ENCODE assay signal across 1 cellular context in genomic region chr6:20400476-20401402, GRCh38.
A peak's percentile ranks its signal among the peaks of the same experiment; 100 is the strongest.
TF ChIP-seq lines count a peak whose summit lies in the region.

No MANE protein-coding gene starts in this region.

TF ChIP-seq in K562, 482 proteins besides CTCF, POLR2A, EP300 and RAD21 (continued from another document and continues in another):
- TF ChIP-seq, protein P1, sequence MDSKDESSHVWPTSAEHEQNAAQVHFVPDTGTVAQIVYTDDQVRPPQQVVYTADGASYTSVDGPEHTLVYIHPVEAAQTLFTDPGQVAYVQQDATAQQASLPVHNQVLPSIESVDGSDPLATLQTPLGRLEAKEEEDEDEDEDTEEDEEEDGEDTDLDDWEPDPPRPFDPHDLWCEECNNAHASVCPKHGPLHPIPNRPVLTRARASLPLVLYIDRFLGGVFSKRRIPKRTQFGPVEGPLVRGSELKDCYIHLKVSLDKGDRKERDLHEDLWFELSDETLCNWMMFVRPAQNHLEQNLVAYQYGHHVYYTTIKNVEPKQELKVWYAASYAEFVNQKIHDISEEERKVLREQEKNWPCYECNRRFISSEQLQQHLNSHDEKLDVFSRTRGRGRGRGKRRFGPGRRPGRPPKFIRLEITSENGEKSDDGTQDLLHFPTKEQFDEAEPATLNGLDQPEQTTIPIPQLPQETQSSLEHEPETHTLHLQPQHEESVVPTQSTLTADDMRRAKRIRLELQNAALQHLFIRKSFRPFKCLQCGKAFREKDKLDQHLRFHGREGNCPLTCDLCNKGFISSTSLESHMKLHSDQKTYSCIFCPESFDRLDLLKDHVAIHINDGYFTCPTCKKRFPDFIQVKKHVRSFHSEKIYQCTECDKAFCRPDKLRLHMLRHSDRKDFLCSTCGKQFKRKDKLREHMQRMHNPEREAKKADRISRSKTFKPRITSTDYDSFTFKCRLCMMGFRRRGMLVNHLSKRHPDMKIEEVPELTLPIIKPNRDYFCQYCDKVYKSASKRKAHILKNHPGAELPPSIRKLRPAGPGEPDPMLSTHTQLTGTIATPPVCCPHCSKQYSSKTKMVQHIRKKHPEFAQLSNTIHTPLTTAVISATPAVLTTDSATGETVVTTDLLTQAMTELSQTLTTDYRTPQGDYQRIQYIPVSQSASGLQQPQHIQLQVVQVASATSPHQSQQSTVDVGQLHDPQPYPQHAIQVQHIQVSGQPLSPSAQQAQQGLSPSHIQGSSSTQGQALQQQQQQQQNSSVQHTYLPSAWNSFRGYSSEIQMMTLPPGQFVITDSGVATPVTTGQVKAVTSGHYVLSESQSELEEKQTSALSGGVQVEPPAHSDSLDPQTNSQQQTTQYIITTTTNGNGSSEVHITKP (IDR thresholded peaks at IDR 0.05; ENCODE audit: partially characterized antibody), result peak; percentile 85
- TF ChIP-seq NCOA2 (IDR thresholded peaks at IDR 0.05; ENCODE audit: partially characterized antibody in 2 of 2), result no peak
- TF ChIP-seq PHB (CRISPR knock-in tag; IDR thresholded peaks at IDR 0.05), result no peak
- TF ChIP-seq, protein P2, sequence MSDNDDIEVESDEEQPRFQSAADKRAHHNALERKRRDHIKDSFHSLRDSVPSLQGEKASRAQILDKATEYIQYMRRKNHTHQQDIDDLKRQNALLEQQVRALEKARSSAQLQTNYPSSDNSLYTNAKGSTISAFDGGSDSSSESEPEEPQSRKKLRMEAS (CRISPR knock-in tag; IDR thresholded peaks at IDR 0.05), result peak; percentile 89
- peak; percentile 45; the same call in 1 of the 2 replicates for TF ChIP-seq PHF8 (IDR thresholded peaks at IDR 0.05; ENCODE audit: borderline replicate concordance, low read length)
- TF ChIP-seq GATAD2A (IDR thresholded peaks at IDR 0.05), result peak; percentile 84; the same call in 1 of the 2 replicates
- peak; percentile 54 for TF ChIP-seq EP400 (IDR thresholded peaks at IDR 0.05)
- TF ChIP-seq HMGXB4 (CRISPR knock-in tag; IDR thresholded peaks at IDR 0.05), result no peak
- no peak; the same call in 1 of the 2 replicates for TF ChIP-seq ZBTB26 (CRISPR knock-in tag; IDR thresholded peaks at IDR 0.05)
- no peak for TF ChIP-seq KAT7 (CRISPR knock-in tag; IDR thresholded peaks at IDR 0.05; ENCODE audit: borderline replicate concordance)
- TF ChIP-seq, protein P3, sequence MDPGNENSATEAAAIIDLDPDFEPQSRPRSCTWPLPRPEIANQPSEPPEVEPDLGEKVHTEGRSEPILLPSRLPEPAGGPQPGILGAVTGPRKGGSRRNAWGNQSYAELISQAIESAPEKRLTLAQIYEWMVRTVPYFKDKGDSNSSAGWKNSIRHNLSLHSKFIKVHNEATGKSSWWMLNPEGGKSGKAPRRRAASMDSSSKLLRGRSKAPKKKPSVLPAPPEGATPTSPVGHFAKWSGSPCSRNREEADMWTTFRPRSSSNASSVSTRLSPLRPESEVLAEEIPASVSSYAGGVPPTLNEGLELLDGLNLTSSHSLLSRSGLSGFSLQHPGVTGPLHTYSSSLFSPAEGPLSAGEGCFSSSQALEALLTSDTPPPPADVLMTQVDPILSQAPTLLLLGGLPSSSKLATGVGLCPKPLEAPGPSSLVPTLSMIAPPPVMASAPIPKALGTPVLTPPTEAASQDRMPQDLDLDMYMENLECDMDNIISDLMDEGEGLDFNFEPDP (CRISPR knock-in tag; IDR thresholded peaks at IDR 0.05), result 0 out of 2 replicates have a peak, but pooled peaks have one; percentile 63
- TF ChIP-seq, protein P4, sequence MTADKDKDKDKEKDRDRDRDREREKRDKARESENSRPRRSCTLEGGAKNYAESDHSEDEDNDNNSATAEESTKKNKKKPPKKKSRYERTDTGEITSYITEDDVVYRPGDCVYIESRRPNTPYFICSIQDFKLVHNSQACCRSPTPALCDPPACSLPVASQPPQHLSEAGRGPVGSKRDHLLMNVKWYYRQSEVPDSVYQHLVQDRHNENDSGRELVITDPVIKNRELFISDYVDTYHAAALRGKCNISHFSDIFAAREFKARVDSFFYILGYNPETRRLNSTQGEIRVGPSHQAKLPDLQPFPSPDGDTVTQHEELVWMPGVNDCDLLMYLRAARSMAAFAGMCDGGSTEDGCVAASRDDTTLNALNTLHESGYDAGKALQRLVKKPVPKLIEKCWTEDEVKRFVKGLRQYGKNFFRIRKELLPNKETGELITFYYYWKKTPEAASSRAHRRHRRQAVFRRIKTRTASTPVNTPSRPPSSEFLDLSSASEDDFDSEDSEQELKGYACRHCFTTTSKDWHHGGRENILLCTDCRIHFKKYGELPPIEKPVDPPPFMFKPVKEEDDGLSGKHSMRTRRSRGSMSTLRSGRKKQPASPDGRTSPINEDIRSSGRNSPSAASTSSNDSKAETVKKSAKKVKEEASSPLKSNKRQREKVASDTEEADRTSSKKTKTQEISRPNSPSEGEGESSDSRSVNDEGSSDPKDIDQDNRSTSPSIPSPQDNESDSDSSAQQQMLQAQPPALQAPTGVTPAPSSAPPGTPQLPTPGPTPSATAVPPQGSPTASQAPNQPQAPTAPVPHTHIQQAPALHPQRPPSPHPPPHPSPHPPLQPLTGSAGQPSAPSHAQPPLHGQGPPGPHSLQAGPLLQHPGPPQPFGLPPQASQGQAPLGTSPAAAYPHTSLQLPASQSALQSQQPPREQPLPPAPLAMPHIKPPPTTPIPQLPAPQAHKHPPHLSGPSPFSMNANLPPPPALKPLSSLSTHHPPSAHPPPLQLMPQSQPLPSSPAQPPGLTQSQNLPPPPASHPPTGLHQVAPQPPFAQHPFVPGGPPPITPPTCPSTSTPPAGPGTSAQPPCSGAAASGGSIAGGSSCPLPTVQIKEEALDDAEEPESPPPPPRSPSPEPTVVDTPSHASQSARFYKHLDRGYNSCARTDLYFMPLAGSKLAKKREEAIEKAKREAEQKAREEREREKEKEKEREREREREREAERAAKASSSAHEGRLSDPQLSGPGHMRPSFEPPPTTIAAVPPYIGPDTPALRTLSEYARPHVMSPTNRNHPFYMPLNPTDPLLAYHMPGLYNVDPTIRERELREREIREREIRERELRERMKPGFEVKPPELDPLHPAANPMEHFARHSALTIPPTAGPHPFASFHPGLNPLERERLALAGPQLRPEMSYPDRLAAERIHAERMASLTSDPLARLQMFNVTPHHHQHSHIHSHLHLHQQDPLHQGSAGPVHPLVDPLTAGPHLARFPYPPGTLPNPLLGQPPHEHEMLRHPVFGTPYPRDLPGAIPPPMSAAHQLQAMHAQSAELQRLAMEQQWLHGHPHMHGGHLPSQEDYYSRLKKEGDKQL (CRISPR knock-in tag; IDR thresholded peaks at IDR 0.05; ENCODE audit: borderline replicate concordance), result no peak
- TF ChIP-seq TAF1 (IDR thresholded peaks at IDR 0.05; ENCODE audit: control insufficient read depth, extremely low read depth, insufficient read depth, low read length, severe bottlenecking), result peak; percentile 27
- no peak for TF ChIP-seq ZNF232 (CRISPR knock-in tag; IDR thresholded peaks at IDR 0.05)
- no peak for TF ChIP-seq ZNF518B (CRISPR knock-in tag; IDR thresholded peaks at IDR 0.05)
- no peak for TF ChIP-seq TCF15 (CRISPR knock-in tag; IDR thresholded peaks at IDR 0.05)
- no peak for TF ChIP-seq ZNF253 (CRISPR knock-in tag; conservative IDR thresholded peaks at IDR 0.05)
- no peak; the same call in 1 of the 2 replicates for TF ChIP-seq ZBTB17 (CRISPR knock-in tag; IDR thresholded peaks at IDR 0.05)
- TF ChIP-seq L3MBTL2 (IDR thresholded peaks at IDR 0.05), result peak; percentile 75
- TF ChIP-seq, protein P5, sequence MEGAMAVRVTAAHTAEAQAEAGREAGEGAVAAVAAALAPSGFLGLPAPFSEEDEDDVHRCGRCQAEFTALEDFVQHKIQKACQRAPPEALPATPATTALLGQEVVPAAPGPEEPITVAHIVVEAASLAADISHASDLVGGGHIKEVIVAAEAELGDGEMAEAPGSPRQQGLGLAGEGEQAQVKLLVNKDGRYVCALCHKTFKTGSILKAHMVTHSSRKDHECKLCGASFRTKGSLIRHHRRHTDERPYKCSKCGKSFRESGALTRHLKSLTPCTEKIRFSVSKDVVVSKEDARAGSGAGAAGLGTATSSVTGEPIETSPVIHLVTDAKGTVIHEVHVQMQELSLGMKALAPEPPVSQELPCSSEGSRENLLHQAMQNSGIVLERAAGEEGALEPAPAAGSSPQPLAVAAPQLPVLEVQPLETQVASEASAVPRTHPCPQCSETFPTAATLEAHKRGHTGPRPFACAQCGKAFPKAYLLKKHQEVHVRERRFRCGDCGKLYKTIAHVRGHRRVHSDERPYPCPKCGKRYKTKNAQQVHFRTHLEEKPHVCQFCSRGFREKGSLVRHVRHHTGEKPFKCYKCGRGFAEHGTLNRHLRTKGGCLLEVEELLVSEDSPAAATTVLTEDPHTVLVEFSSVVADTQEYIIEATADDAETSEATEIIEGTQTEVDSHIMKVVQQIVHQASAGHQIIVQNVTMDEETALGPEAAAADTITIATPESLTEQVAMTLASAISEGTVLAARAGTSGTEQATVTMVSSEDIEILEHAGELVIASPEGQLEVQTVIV (CRISPR knock-in tag; IDR thresholded peaks at IDR 0.05; ENCODE audit: borderline replicate concordance), result no peak
- TF ChIP-seq, protein P6, sequence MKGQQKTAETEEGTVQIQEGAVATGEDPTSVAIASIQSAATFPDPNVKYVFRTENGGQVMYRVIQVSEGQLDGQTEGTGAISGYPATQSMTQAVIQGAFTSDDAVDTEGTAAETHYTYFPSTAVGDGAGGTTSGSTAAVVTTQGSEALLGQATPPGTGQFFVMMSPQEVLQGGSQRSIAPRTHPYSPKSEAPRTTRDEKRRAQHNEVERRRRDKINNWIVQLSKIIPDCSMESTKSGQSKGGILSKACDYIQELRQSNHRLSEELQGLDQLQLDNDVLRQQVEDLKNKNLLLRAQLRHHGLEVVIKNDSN (CRISPR knock-in tag; IDR thresholded peaks at IDR 0.05), result no peak
- no peak for TF ChIP-seq SOX6 (IDR thresholded peaks at IDR 0.05)
- TF ChIP-seq, protein P7, sequence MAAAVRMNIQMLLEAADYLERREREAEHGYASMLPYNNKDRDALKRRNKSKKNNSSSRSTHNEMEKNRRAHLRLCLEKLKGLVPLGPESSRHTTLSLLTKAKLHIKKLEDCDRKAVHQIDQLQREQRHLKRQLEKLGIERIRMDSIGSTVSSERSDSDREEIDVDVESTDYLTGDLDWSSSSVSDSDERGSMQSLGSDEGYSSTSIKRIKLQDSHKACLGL (CRISPR knock-in tag; IDR thresholded peaks at IDR 0.05; ENCODE audit: borderline replicate concordance, poor library complexity, severe bottlenecking), result peak; percentile 91
- no peak for TF ChIP-seq CHD2 (IDR thresholded peaks at IDR 0.05; ENCODE audit: low read depth, low read length)
- no peak for TF ChIP-seq ZNF695 (CRISPR knock-in tag; IDR thresholded peaks at IDR 0.05)
- TF ChIP-seq LCOR (CRISPR knock-in tag; IDR thresholded peaks at IDR 0.05), result no peak
- TF ChIP-seq YY1 (IDR thresholded peaks at IDR 0.05; ENCODE audit: borderline replicate concordance in 1 of 3, control insufficient read depth in 1 of 3, extremely low read depth in 1 of 3, insufficient read depth in 3 of 3, insufficient read length in 1 of 3, insufficient replicate concordance in 2 of 3, low read depth in 1 of 3, low read length in 2 of 3), result no peak
- no peak for TF ChIP-seq RBM22 (IDR thresholded peaks at IDR 0.05; ENCODE audit: low read depth, low read length, poor library complexity, severe bottlenecking)
- TF ChIP-seq, protein P8, sequence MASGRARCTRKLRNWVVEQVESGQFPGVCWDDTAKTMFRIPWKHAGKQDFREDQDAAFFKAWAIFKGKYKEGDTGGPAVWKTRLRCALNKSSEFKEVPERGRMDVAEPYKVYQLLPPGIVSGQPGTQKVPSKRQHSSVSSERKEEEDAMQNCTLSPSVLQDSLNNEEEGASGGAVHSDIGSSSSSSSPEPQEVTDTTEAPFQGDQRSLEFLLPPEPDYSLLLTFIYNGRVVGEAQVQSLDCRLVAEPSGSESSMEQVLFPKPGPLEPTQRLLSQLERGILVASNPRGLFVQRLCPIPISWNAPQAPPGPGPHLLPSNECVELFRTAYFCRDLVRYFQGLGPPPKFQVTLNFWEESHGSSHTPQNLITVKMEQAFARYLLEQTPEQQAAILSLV (tag; IDR thresholded peaks at IDR 0.05), result no peak
- TF ChIP-seq CHCHD3 (CRISPR knock-in tag; IDR thresholded peaks at IDR 0.05), result no peak
- TF ChIP-seq SRF (CRISPR knock-in tag; IDR thresholded peaks at IDR 0.05), result no peak
- no peak for TF ChIP-seq MEF2A (IDR thresholded peaks at IDR 0.05; ENCODE audit: control insufficient read depth, low read depth, low read length)
- peak; percentile 11 to 36; a peak in 1 of 4 replicates for TF ChIP-seq KDM1A (IDR thresholded peaks at IDR 0.05)
